ENCODE assay signal across 22 cellular contexts in genomic region chr4:6778435-6778834, GRCh38. TPM values are rescaled to one million over a fixed set of nuclear protein-coding genes. Genes with fewer than 3 reads are reported as not detected.
A peak's percentile ranks its signal among the peaks of the same experiment; 100 is the strongest.
DNase-seq lines count a peak whose midpoint lies in the region; ATAC-seq and TF ChIP-seq lines count a peak whose summit lies in the region.
"Had no signal": no experiment of that assay in that cellular context is flagged by ENCODE, and none has a peak within 500 bp of the region (broad histone marks: within the 10 kb centered on the region; RNA-seq: fewer than 3 reads in every experiment).

No MANE protein-coding gene starts in this region.

- intact Hi-C loops in dendritic cell treated with granulocyte-macrophage colony-stimulating factor and Interleukin-4, amounts not matched to agents 40 ng/mL and 50 ng/mL, for 4 days (cut with micrococcal nuclease): no loop called here
- intact Hi-C loops in spleen (cut with DNase I; ENCODE audit: low total_unique reads): no loop called here

- H3K4me1 ChIP-seq in spleen: peaks cover 0 to 51% (median 32%) of the 10 kb centered on the region in 6 donors
- peaks cover 2% of the 10 kb centered on the region; the same call in 1 of the 2 replicates for H3K4me1 ChIP-seq in HAP-1
- H3K4me1 ChIP-seq: Caco-2 had no signal

- no peak for ATAC-seq in activated T-cell treated with anti-CD3 and anti-CD28 coated beads, Interleukin-2, amount 50 U/mL, for 72 hours (replicated peaks in 1 of 2)
- ATAC-seq in activated T-cell treated with anti-CD3 and anti-CD28 coated beads, Interleukin-2, amount 50 U/mL, for 4 hours: no peak
- ATAC-seq in T-helper 17 cell: no peak
- no peak for ATAC-seq in esophagus mucosa
- ATAC-seq: A549, gastrocnemius medialis, left colon had no signal

- peaks cover 50% of the 10 kb centered on the region for H3K4me1 Mint-ChIP-seq in activated T-cell treated with anti-CD3 and anti-CD28 coated beads, Interleukin-2, amount 50 U/mL, for 72 hours (ENCODE audit: low read depth)
- peaks cover 32% of the 10 kb centered on the region for H3K4me1 Mint-ChIP-seq in activated T-cell treated with anti-CD3 and anti-CD28 coated beads, Interleukin-2, amount 50 U/mL, for 4 hours (ENCODE audit: low read depth)
- H3K4me1 Mint-ChIP-seq in T-helper 17 cell: peaks cover 28% of the 10 kb centered on the region
- peaks cover 67% of the 10 kb centered on the region for H3K4me1 Mint-ChIP-seq in dendritic cell treated with granulocyte-macrophage colony-stimulating factor and Interleukin-4, amounts not matched to agents 40 ng/mL and 50 ng/mL, for 4 days (ENCODE audit: low read depth)

- WGBS in spleen, 5 donors: 78 to 92% (median 89%) methylated on average over 5 of the region's 5 CpGs

- no peaks in the 10 kb centered on the region for H3K27me3 Mint-ChIP-seq in activated T-cell treated with anti-CD3 and anti-CD28 coated beads, Interleukin-2, amount 50 U/mL, for 72 hours (ENCODE audit: low read depth)
- H3K27me3 Mint-ChIP-seq in activated T-cell treated with anti-CD3 and anti-CD28 coated beads, Interleukin-2, amount 50 U/mL, for 4 hours (ENCODE audit: low read depth): no peaks in the 10 kb centered on the region
- peaks cover 13% of the 10 kb centered on the region for H3K27me3 Mint-ChIP-seq in T-helper 17 cell
- peaks cover 10% of the 10 kb centered on the region for H3K27me3 Mint-ChIP-seq in dendritic cell treated with granulocyte-macrophage colony-stimulating factor and Interleukin-4, amounts not matched to agents 40 ng/mL and 50 ng/mL, for 4 days

- H3K4me3 ChIP-seq in spleen (no peak overlapping the region), HAP-1 (no peak overlapping the region)
- H3K4me3 ChIP-seq: A549, gastrocnemius medialis, hepatocyte, skin epidermis had no signal

- H3K9me3 ChIP-seq in T-helper 17 cell (ENCODE audit: control insufficient read depth, low read length, poor library complexity, severe bottlenecking) (no peaks in the 10 kb centered on the region), spleen (no peaks in the 10 kb centered on the region), HAP-1 (no peaks in the 10 kb centered on the region)
- H3K9me3 ChIP-seq: A549, Caco-2, gastrocnemius medialis had no signal

- no peaks in the 10 kb centered on the region for H3K9me3 Mint-ChIP-seq in activated T-cell treated with anti-CD3 and anti-CD28 coated beads, Interleukin-2, amount 50 U/mL, for 72 hours
- H3K9me3 Mint-ChIP-seq in activated T-cell treated with anti-CD3 and anti-CD28 coated beads, Interleukin-2, amount 50 U/mL, for 4 hours: no peaks in the 10 kb centered on the region
- H3K9me3 Mint-ChIP-seq in dendritic cell treated with granulocyte-macrophage colony-stimulating factor and Interleukin-4, amounts not matched to agents 40 ng/mL and 50 ng/mL, for 4 days: no peaks in the 10 kb centered on the region

- peak overlapping the region; percentile 67 to 73 for H3K4me3 Mint-ChIP-seq in activated T-cell treated with anti-CD3 and anti-CD28 coated beads, Interleukin-2, amount 50 U/mL, for 72 hours
- H3K4me3 Mint-ChIP-seq in activated T-cell treated with anti-CD3 and anti-CD28 coated beads, Interleukin-2, amount 50 U/mL, for 4 hours: no peak overlapping the region
- no peak overlapping the region for H3K4me3 Mint-ChIP-seq in T-helper 17 cell
- H3K4me3 Mint-ChIP-seq in dendritic cell treated with granulocyte-macrophage colony-stimulating factor and Interleukin-4, amounts not matched to agents 40 ng/mL and 50 ng/mL, for 4 days: no peak overlapping the region

- in situ Hi-C loops in HAP-1 (cut with MboI; ENCODE audit: low sequenced_read_pairs): no loop called here

- peak overlapping the region; percentile 35 to 82 (median 71) for H3K27ac ChIP-seq in spleen
- no peak overlapping the region for H3K27ac ChIP-seq in caudate nucleus (ENCODE audit: low read depth, low read length)
- H3K27ac ChIP-seq: A549, hepatocyte had no signal

- TF ChIP-seq POLR2A in spleen (IDR thresholded peaks at IDR 0.05): no peak

- no peak for TF ChIP-seq CTCF in spleen (IDR thresholded peaks at IDR 0.05 in 8 of 11, conservative IDR thresholded peaks at IDR 0.05 in 3 of 11)

- no peaks in the 10 kb centered on the region for H3K36me3 ChIP-seq in spleen
- H3K36me3 ChIP-seq in HAP-1 (replicated peaks): no peaks in the 10 kb centered on the region
- H3K36me3 ChIP-seq: gastrocnemius medialis had no signal

- no peak for DNase-seq in activated T-cell treated with anti-CD3 and anti-CD28 coated beads, Interleukin-2, amount 50 U/mL, for 72 hours
- no peak for DNase-seq in activated T-cell treated with anti-CD3 and anti-CD28 coated beads, Interleukin-2, amount 50 U/mL, for 4 hours
- DNase-seq in T-helper 17 cell (no peak), spleen (no peak), HAP-1 (ENCODE audit: low spot score in 2 of 2) (no peak), caudate nucleus (lab: John Stamatoyannopoulos, UW) (no peak)
- DNase-seq: activated naive CD4-positive, alpha-beta T cell treated with anti-CD3 and anti-CD28 coated beads, Interleukin-2, amount 50 U/mL, for 16 hours; activated T-cell treated with anti-CD3 and anti-CD28 coated beads, Interleukin-2, amount 50 U/mL, for 1 hour; aorta; Caco-2; DMS79 treated with DMSO at 0.1 percent for 48 hours; gastrocnemius medialis; left colon; NCI-H1105 treated with DMSO at 0.1 percent for 48 hours; NCI-H2029 treated with DMSO at 0.1 percent for 48 hours; NCI-H2227 treated with DMSO at 0.1 percent for 48 hours; trophoblast cell had no signal

- no peaks in the 10 kb centered on the region for H3K36me3 Mint-ChIP-seq in activated T-cell treated with anti-CD3 and anti-CD28 coated beads, Interleukin-2, amount 50 U/mL, for 72 hours (ENCODE audit: insufficient read depth in 2 of 2)
- H3K36me3 Mint-ChIP-seq in activated T-cell treated with anti-CD3 and anti-CD28 coated beads, Interleukin-2, amount 50 U/mL, for 4 hours (ENCODE audit: insufficient read depth): no peaks in the 10 kb centered on the region
- no peaks in the 10 kb centered on the region for H3K36me3 Mint-ChIP-seq in T-helper 17 cell (ENCODE audit: low read depth)
- no peaks in the 10 kb centered on the region for H3K36me3 Mint-ChIP-seq in dendritic cell treated with granulocyte-macrophage colony-stimulating factor and Interleukin-4, amounts not matched to agents 40 ng/mL and 50 ng/mL, for 4 days (ENCODE audit: low read depth)

- H3K27me3 ChIP-seq in spleen (replicated peaks in 1 of 7) (no peaks in the 10 kb centered on the region), HAP-1 (ENCODE audit: low read depth) (0 out of 2 replicates have a peak, but pooled peaks cover 6% of the 10 kb centered on the region)
- H3K27me3 ChIP-seq: gastrocnemius medialis, hepatocyte had no signal

- peak overlapping the region; percentile 83 for H3K27ac Mint-ChIP-seq in activated T-cell treated with anti-CD3 and anti-CD28 coated beads, Interleukin-2, amount 50 U/mL, for 72 hours
- H3K27ac Mint-ChIP-seq in T-helper 17 cell: peak overlapping the region; percentile 45
- H3K27ac Mint-ChIP-seq in dendritic cell treated with granulocyte-macrophage colony-stimulating factor and Interleukin-4, amounts not matched to agents 40 ng/mL and 50 ng/mL, for 4 days: peak overlapping the region; percentile 71

RNA-seq across cellular contexts. Expression of gene KIAA0232, which starts 4.1 kb away (rescaled TPM):
- 10 to 100 TPM; 16.8 to 19.5 TPM for total RNA-seq in activated T-cell treated with anti-CD3 and anti-CD28 coated beads, Interleukin-2, amount 50 U/mL, for 72 hours
- total RNA-seq in activated T-cell treated with anti-CD3 and anti-CD28 coated beads, Interleukin-2, amount 50 U/mL, for 4 hours: 10 to 100 TPM; 14.5 to 20.0 (median 18.9) TPM
- 10 to 100 TPM; 16.1 to 16.7 TPM for total RNA-seq in T-helper 17 cell
- total RNA-seq in spleen: 10 to 100 TPM; 28.0 to 50.6 (median 46.7) TPM
- 1 to 10 TPM; 3.2 to 5.9 (median 3.3) TPM for polyA plus RNA-seq in spleen
- 20.9 TPM for total RNA-seq in esophagus mucosa

Comparison
In these comparisons a context has a peak if more than half of its experiments do, and no peak if none do; other contexts are left out.
1. H3K4me3 Mint-ChIP-seq: peak in activated T-cell treated with anti-CD3 and anti-CD28 coated beads, Interleukin-2, amount 50 U/mL, for 72 hours (2 of 2); none in activated T-cell treated with anti-CD3 and anti-CD28 coated beads, Interleukin-2, amount 50 U/mL, for 4 hours (single experiment), T-helper 17 cell (single experiment) and dendritic cell treated with granulocyte-macrophage colony-stimulating factor and Interleukin-4, amounts not matched to agents 40 ng/mL and 50 ng/mL, for 4 days (single experiment).
2. Peak in every context shown above with its lines, with median percentiles within 50 percentile points of each other: H3K27ac Mint-ChIP-seq.